10 cellular contexts compared by ENCODE assay signal in the genomic region with DNA sequence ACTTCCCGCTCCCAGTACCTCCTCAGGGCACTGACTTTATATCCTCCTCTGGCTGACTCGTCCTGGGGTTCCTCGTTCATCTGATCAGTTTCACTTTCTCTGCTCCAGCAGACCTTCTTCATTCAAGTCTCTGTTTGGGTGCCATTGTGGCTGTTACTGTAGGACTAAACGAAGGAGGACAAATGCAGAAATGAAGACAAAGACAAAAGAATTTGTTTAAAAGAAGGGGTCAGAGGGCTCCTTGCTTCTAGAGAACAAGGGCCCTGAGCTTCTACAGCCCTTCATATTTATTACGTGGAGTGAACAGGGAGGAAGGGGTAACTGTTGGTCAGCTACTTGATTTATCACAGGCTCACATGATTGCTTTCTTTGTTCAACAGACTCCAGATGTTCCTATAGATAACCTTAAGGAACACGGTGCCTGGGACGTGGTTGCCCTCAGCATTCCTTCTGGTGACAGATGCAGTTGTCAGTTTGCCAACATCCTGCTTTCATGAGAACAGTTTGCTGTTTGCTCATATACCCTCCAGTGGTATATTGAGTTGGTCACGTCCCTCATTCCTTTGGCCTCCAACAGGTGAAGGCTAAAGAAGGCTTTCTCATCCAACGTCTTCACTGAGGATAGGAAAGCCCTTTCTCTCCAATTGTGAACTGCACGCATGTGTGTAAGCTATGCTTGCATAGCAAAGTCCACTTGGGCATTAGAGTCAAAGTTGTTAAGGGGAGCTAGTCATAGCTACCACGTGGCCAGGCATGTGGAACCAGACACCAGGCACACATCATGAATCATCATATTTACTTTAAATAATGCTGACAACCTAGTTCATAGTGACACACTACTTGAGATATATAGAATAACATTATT.
DNase-seq lines count a peak whose midpoint lies in the region; ATAC-seq, FAIRE-seq and TF ChIP-seq lines count a peak whose summit lies in the region.
"Had no signal": no experiment of that assay in that cellular context is flagged by ENCODE, and none has a peak within 500 bp of the region (broad histone marks: within the 10 kb centered on the region; RNA-seq: fewer than 3 reads in every experiment).

No MANE protein-coding gene starts in this region.

- TF ChIP-seq EP300 in ovary (IDR thresholded peaks at IDR 0.05): no peak

- no peaks in the 10 kb centered on the region for H3K4me1 ChIP-seq in ovary (ENCODE audit: insufficient read depth)

- H3K4me3 ChIP-seq in skeletal muscle cell (ENCODE audit: low read depth, low read length) (no peak overlapping the region), ovary (no peak overlapping the region)

- intact Hi-C loops in ovary (cut with DNase I): no loop called here
- intact Hi-C loops in head of caudate nucleus (cut with DNase I): no loop called here

- H3K27me3 ChIP-seq in ovary: no peaks in the 10 kb centered on the region

- no peaks in the 10 kb centered on the region for H3K9me3 ChIP-seq in ovary

- TF ChIP-seq POLR2A in H54 (IDR thresholded peaks at IDR 0.05; ENCODE audit: low read depth, low read length) (no peak), ovary (IDR thresholded peaks at IDR 0.05) (no peak)

- DNase-seq in H54 (ENCODE audit: insufficient read length, low spot score): no peak
- DNase-seq in OCI-M2 (lab: John Stamatoyannopoulos, UW; ENCODE audit: unreplicated experiment): peak; percentile 90
- DNase-seq in dermis blood vessel endothelial cell: peak; percentile 87
- DNase-seq in skeletal muscle cell (ENCODE audit: low read depth): peak; percentile 76
- DNase-seq in retina: no peak
- DNase-seq in ovary: no peak
- DNase-seq in head of caudate nucleus: no peak

- no peak for ATAC-seq in GM19452 (IDR thresholded peaks at IDR 0.05; ENCODE audit: unreplicated experiment)

- H3K36me3 ChIP-seq in ovary: no peaks in the 10 kb centered on the region

- 52 to 56% (median 54%) methylated on average over 11 of the region's 11 CpGs for WGBS in ovary, 3 donors

- FAIRE-seq in H54 (lab: Jason Lieb, UNC): peak; percentile 86
- FAIRE-seq: endometrium, H1 had no signal

- TF ChIP-seq CTCF in ovary (IDR thresholded peaks at IDR 0.05): no peak

- no peak overlapping the region for H3K27ac ChIP-seq in ovary

Comparison
In these comparisons a context has a peak if more than half of its experiments do, and no peak if none do; other contexts are left out.
1. DNase-seq: peak in OCI-M2 (single experiment), dermis blood vessel endothelial cell (single experiment) and skeletal muscle cell (single experiment); none in H54 (single experiment), retina (single experiment), ovary (0 of 5) and head of caudate nucleus (0 of 42).